1 cellular context compared by ENCODE assay signal in genomic region chr1:7954683-7955082, GRCh38.
TF ChIP-seq lines count a peak whose summit lies in the region.

No MANE protein-coding gene starts in this region.

TF ChIP-seq in endothelial cell of umbilical vein, 7 proteins besides CTCF, POLR2A, EP300 and RAD21 (continued from another document):
- no peak for TF ChIP-seq MAX (IDR thresholded peaks at IDR 0.05; ENCODE audit: insufficient read depth, insufficient read length)
TF ChIP-seq in endothelial cell of umbilical vein: peak in this region for 0.
